In genomic region chrX:119606508-119607389, GRCh38 we compare ENCODE assay signal across 8 cellular contexts. TPM values are rescaled to one million over a fixed set of nuclear protein-coding genes. Genes with fewer than 3 reads are reported as not detected.
A peak's percentile ranks its signal among the peaks of the same experiment; 100 is the strongest.
DNase-seq lines count a peak whose midpoint lies in the region; ATAC-seq, FAIRE-seq and TF ChIP-seq lines count a peak whose summit lies in the region.

No MANE protein-coding gene starts in this region.

- TF ChIP-seq POLR2A in vagina (IDR thresholded peaks at IDR 0.05): peak in 1 of 2 donors; percentile 6

- peak overlapping the region; percentile 95 for H3K27ac ChIP-seq in vagina

- H3K27me3 ChIP-seq in bronchial epithelial cell (ENCODE audit: control insufficient read depth, insufficient read depth, low read length) (no peaks in the 10 kb centered on the region), vagina (no peaks in the 10 kb centered on the region)

- DNase-seq in ELR (ENCODE audit: low read depth) (peak; percentile 94), LNCaP clone FGC (ENCODE audit: low read depth) (no peak), bronchial epithelial cell (ENCODE audit: low read depth) (peak; percentile 83), memory B cell (ENCODE audit: low spot score in 2 of 2) (no peak), vagina (ENCODE audit: extremely low spot score in 2 of 2) (peak in 1 of 2 donors; percentile 90)

- H3K27me3 Mint-ChIP-seq in memory B cell: no peaks in the 10 kb centered on the region

- no peaks in the 10 kb centered on the region for H3K9me3 ChIP-seq in vagina

- ATAC-seq in GM21423 (IDR thresholded peaks at IDR 0.05; ENCODE audit: unreplicated experiment): peak; percentile 89
- peak; percentile 15 for ATAC-seq in memory B cell (ENCODE audit: low read depth)
- no peak for ATAC-seq in esophagus mucosa
- no peak for ATAC-seq in HG02798 (IDR thresholded peaks at IDR 0.05; ENCODE audit: poor library complexity, unreplicated experiment)

- H3K4me3 ChIP-seq in LNCaP clone FGC (ENCODE audit: low read depth, low read length) (peak overlapping the region; percentile 79), bronchial epithelial cell (ENCODE audit: low read depth, low read length) (peak overlapping the region; percentile 89), vagina (peak overlapping the region; percentile 67 to 76)

- no peaks in the 10 kb centered on the region for H3K36me3 ChIP-seq in bronchial epithelial cell (ENCODE audit: control insufficient read depth, insufficient read depth, low read length)
- no peaks in the 10 kb centered on the region for H3K36me3 ChIP-seq in vagina

- H3K4me3 Mint-ChIP-seq in memory B cell: peak overlapping the region; percentile 92

- H3K4me1 ChIP-seq in vagina: no peaks in the 10 kb centered on the region

- H3K36me3 Mint-ChIP-seq in memory B cell: peaks cover 1% of the 10 kb centered on the region

- H3K4me1 Mint-ChIP-seq in memory B cell: peaks cover 22% of the 10 kb centered on the region

- peak overlapping the region; percentile 99 for H3K27ac Mint-ChIP-seq in memory B cell

- no peak for FAIRE-seq in bronchial epithelial cell (lab: Jason Lieb, UNC)

- intact Hi-C loops in vagina (cut with DNase I): loop anchor here (10.0 kb wide), 1 partner anchor 88 kb away; the partner anchor contains the start of gene SEPTIN6

- no peaks in the 10 kb centered on the region for H3K9me3 Mint-ChIP-seq in memory B cell

- TF ChIP-seq CTCF in LNCaP clone FGC (IDR thresholded peaks at IDR 0.05; ENCODE audit: control insufficient read depth, extremely low read depth, insufficient read depth) (no peak), bronchial epithelial cell (IDR thresholded peaks at IDR 0.05; ENCODE audit: insufficient read depth, low read length, severe bottlenecking) (no peak), vagina (IDR thresholded peaks at IDR 0.05) (no peak)

RNA-seq across cellular contexts. Expression of gene NKRF, which starts 0.5 kb away (rescaled TPM):
- 3.5 and 5.8 TPM in 2 replicates for total RNA-seq in bronchial epithelial cell
- total RNA-seq in vagina: 9.8 TPM
- 7.5 TPM for total RNA-seq in esophagus mucosa

RNA-seq across cellular contexts. Expression of gene UBE2A, which starts 32.4 kb away (rescaled TPM):
- total RNA-seq in bronchial epithelial cell (18.4 and 23.7 TPM in 2 replicates), vagina (35.8 TPM), esophagus mucosa (44.7 TPM)

RNA-seq across cellular contexts. Expression of gene STEEP1, which starts 41.5 kb away (rescaled TPM):
- 48.9 and 55.5 TPM in 2 replicates for total RNA-seq in bronchial epithelial cell
- 26.5 TPM for total RNA-seq in vagina
- total RNA-seq in esophagus mucosa: 13.5 TPM

Comparison
In these comparisons a context has a peak if more than half of its experiments do, and no peak if none do; other contexts are left out.
1. DNase-seq: peak in ELR (single experiment) and bronchial epithelial cell (single experiment); none in LNCaP clone FGC (single experiment) and memory B cell (0 of 2).
2. ATAC-seq: peak in GM21423 (single experiment) and memory B cell (single experiment); none in esophagus mucosa (single experiment) and HG02798 (single experiment).
3. Peak in every context shown above with its lines, with median percentiles within 50 percentile points of each other: H3K4me3 ChIP-seq.